14 cellular contexts compared by ENCODE assay signal in the genomic region with DNA sequence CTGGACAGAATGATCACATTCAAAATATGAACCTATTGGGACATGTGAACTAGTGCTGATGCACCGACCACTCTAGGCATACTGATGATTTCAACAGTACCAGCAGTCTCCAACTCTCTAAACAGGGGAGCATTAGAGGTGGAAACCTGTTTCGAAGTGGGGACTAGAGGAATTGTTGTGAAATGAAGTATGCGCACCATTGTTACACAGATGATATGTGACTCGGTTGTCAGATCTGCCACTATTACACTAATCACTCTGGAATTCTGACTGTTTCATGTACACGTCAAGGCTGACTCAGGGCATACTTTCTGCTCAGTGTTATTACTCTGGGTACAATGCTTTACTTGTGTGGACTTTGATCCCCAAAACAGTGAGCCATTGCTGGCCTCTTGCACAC.
DNase-seq lines count a peak whose midpoint lies in the region; ATAC-seq and TF ChIP-seq lines count a peak whose summit lies in the region.
"Had no signal": no experiment of that assay in that cellular context is flagged by ENCODE, and none has a peak within 500 bp of the region (broad histone marks: within the 10 kb centered on the region; RNA-seq: fewer than 3 reads in every experiment).

No MANE protein-coding gene starts in this region.

- peak overlapping the region; percentile 55 for H2AFZ ChIP-seq in ACC112 (ENCODE audit: low read length, unreplicated experiment)
- H2AFZ ChIP-seq: neural progenitor cell had no signal

- no peaks in the 10 kb centered on the region for H3K79me2 ChIP-seq in ACC112 (ENCODE audit: control insufficient read depth, insufficient read depth, low read length, unreplicated experiment)

- H3K27ac ChIP-seq in ACC112 (ENCODE audit: low read depth, low read length) (peak overlapping the region; percentile 60), left ventricle myocardium inferior (replicated peaks) (no peak overlapping the region)
- H3K27ac ChIP-seq: gastroesophageal sphincter, neural progenitor cell had no signal

- H3K9me3 ChIP-seq in left ventricle myocardium inferior (replicated peaks), result no peaks in the 10 kb centered on the region
- H3K9me3 ChIP-seq: gastroesophageal sphincter had no signal

- H3K4me1 ChIP-seq in ACC112 (ENCODE audit: control insufficient read depth, insufficient read depth, low read length, unreplicated experiment) (peaks cover 41% of the 10 kb centered on the region), left ventricle myocardium inferior (peaks cover 5% of the 10 kb centered on the region)
- H3K4me1 ChIP-seq: neural progenitor cell had no signal

- TF ChIP-seq CTCF in left ventricle myocardium inferior (IDR thresholded peaks at IDR 0.05; ENCODE audit: borderline replicate concordance), result no peak

- DNase-seq in HS-5 (ENCODE audit: low read depth), result peak; percentile 67
- DNase-seq in amniotic stem cell (lab: John Stamatoyannopoulos, UW), result peak; percentile 45
- peak; percentile 35 for DNase-seq in hepatic stellate cell (ENCODE audit: low spot score)
- DNase-seq in activated CD4-positive, alpha-beta T cell treated with anti-CD3 and anti-CD28 coated beads for 48 hours, result no peak
- DNase-seq in left ventricle myocardium inferior, result no peak
- DNase-seq in NCI-H69 (lab: John Stamatoyannopoulos, UW), result no peak
- DNase-seq: activated CD4-positive, alpha-beta memory T cell treated with anti-CD3 and anti-CD28 coated beads, Interleukin-2, amount 10 ng/mL, durations not matched to agents 7 days and 5 days; activated naive CD4-positive, alpha-beta T cell; cerebellar nuclear complex; left ventricle myocardium superior had no signal

- ATAC-seq in HG02973 (IDR thresholded peaks at IDR 0.05; ENCODE audit: unreplicated experiment), result no peak
- ATAC-seq: gastroesophageal sphincter, left ventricle myocardium superior had no signal

- H3K36me3 ChIP-seq in ACC112 (ENCODE audit: insufficient read depth, low read length), result no peaks in the 10 kb centered on the region
- no peaks in the 10 kb centered on the region for H3K36me3 ChIP-seq in left ventricle myocardium inferior
- H3K36me3 ChIP-seq: gastroesophageal sphincter, neural progenitor cell had no signal

- H3K4me3 ChIP-seq in ACC112 (ENCODE audit: low read depth, low read length) (no peak overlapping the region), left ventricle myocardium inferior (no peak overlapping the region)
- H3K4me3 ChIP-seq: gastroesophageal sphincter, neural progenitor cell had no signal

- H3K27me3 ChIP-seq in ACC112 (ENCODE audit: insufficient read depth, low read length), result no peaks in the 10 kb centered on the region
- H3K27me3 ChIP-seq in left ventricle myocardium inferior (ENCODE audit: low read depth), result no peaks in the 10 kb centered on the region
- H3K27me3 ChIP-seq: gastroesophageal sphincter, neural progenitor cell had no signal

- intact Hi-C loops in left ventricle myocardium inferior (cut with micrococcal nuclease), result no loop called here

Comparison
In these comparisons a context has a peak if more than half of its experiments do, and no peak if none do; other contexts are left out.
1. DNase-seq: peak in HS-5 (single experiment), amniotic stem cell (single experiment) and hepatic stellate cell (single experiment); none in activated CD4-positive, alpha-beta T cell treated with anti-CD3 and anti-CD28 coated beads for 48 hours (single experiment), left ventricle myocardium inferior (single experiment) and NCI-H69 (single experiment).